Comparison of ENCODE assay signal across 15 cellular contexts in genomic region chr14:66365388-66365787, GRCh38.
DNase-seq lines count a peak whose midpoint lies in the region; ATAC-seq and TF ChIP-seq lines count a peak whose summit lies in the region.
"Had no signal": no experiment of that assay in that cellular context is flagged by ENCODE, and none has a peak within 500 bp of the region (broad histone marks: within the 10 kb centered on the region; RNA-seq: fewer than 3 reads in every experiment).

No MANE protein-coding gene starts in this region.

- TF ChIP-seq CTCF in GM12864 (IDR thresholded peaks at IDR 0.05; ENCODE audit: low read depth, low read length, missing control alignments) (no peak), nephron (IDR thresholded peaks at IDR 0.05; ENCODE audit: unreplicated experiment in 3 of 3) (no peak), adrenal gland (IDR thresholded peaks at IDR 0.05) (no peak)

- no peak for TF ChIP-seq POLR2A in adrenal gland (IDR thresholded peaks at IDR 0.05)

- peak; percentile 83 for ATAC-seq in HG02870 (IDR thresholded peaks at IDR 0.05; ENCODE audit: unreplicated experiment)
- ATAC-seq: A549, K562 had no signal

- H3K27ac ChIP-seq in adrenal gland, result no peak overlapping the region
- H3K27ac ChIP-seq: A549, C4-2B had no signal

- no peaks in the 10 kb centered on the region for H3K36me3 ChIP-seq in adrenal gland (replicated peaks in 1 of 2)
- H3K36me3 ChIP-seq: BE2C had no signal

- H3K27me3 ChIP-seq in adrenal gland, result no peaks in the 10 kb centered on the region
- H3K27me3 ChIP-seq: BE2C had no signal

- DNase-seq in DMS79 treated with DMSO at 0.1 percent for 48 hours (lab: John Stamatoyannopoulos, UW) (peak; percentile 46), GM12864 (ENCODE audit: low read depth) (peak; percentile 42), adrenal gland (no peak), NCI-H69 (lab: John Stamatoyannopoulos, UW) (no peak)
- DNase-seq: BE2C; CD4-positive, alpha-beta memory T cell; DND-41; GDM1; HCEC 1CT; HFFc6 had no signal

- H3K4me3 ChIP-seq in GM12864 (ENCODE audit: low read depth, low read length) (no peak overlapping the region), adrenal gland (no peak overlapping the region)
- H3K4me3 ChIP-seq: A549, K562 had no signal

- WGBS in adrenal gland, 4 donors, result 90 to 99% (median 95%) methylated on average over 4 of the region's 4 CpGs

- no peak overlapping the region for H3K4me3 Mint-ChIP-seq in nephron
- H3K4me3 Mint-ChIP-seq: CD4-positive, alpha-beta memory T cell; HFFc6 had no signal

- peak overlapping the region in 2 of 3 experiments; percentile 5 to 15 for H3K27ac Mint-ChIP-seq in nephron
- H3K27ac Mint-ChIP-seq: CD4-positive, alpha-beta memory T cell; HFFc6 had no signal

- H3K27me3 Mint-ChIP-seq in nephron (ENCODE audit: low read depth), result peaks cover 10% of the 10 kb centered on the region

- H3K9me3 ChIP-seq in adrenal gland (replicated peaks in 1 of 3), result no peaks in the 10 kb centered on the region
- H3K9me3 ChIP-seq: A549, BE2C had no signal

- no peaks in the 10 kb centered on the region for H3K9me3 Mint-ChIP-seq in nephron
- H3K9me3 Mint-ChIP-seq: CD4-positive, alpha-beta memory T cell; HFFc6 had no signal

- intact Hi-C loops in adrenal gland (cut with DNase I), result no loop called here

- H3K4me1 ChIP-seq in adrenal gland (replicated peaks in 1 of 2), result no peaks in the 10 kb centered on the region
- H3K4me1 ChIP-seq: A549, BE2C had no signal

- peaks cover 9% of the 10 kb centered on the region for H3K4me1 Mint-ChIP-seq in nephron
- H3K4me1 Mint-ChIP-seq: CD4-positive, alpha-beta memory T cell had no signal

- no peaks in the 10 kb centered on the region for H3K36me3 Mint-ChIP-seq in nephron (ENCODE audit: low read depth)

Comparison
In these comparisons a context has a peak if more than half of its experiments do, and no peak if none do; other contexts are left out.
1. DNase-seq: peak in DMS79 treated with DMSO at 0.1 percent for 48 hours (single experiment) and GM12864 (single experiment); none in adrenal gland (0 of 7) and NCI-H69 (single experiment).